In the genomic region with DNA sequence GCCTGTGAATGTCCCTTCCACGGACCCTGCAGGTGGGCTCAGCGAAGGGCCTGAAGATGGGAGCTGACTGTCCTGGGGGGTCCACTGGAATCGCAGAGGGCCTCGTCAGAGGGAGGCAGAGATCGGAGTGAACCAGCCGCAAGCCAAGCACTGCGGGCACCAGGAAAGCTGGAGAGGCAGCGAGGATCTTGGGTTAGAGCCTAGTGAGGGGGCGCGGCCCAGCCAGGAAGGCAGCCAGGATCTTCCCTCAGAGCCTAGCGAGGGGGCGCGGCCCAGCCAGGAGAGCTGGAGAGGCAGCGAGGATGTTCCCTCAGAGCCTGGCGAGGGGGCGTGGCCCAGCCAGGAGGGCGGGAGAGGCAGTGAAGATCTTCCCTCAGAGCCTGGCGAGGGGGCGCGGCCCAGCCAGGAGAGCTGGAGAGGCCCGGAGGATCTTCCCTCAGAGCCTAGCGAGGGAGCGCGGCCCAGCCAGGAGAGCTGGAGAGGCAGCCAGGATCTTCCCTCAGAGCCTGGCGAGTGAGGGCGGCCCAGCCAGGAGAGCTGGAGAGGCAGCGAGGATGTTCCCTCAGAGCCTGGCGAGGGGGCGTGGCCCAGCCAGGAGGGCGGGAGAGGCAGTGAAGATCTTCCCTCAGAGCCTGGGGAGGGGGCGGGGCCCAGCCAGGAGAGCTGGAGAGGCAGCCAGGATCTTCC, we compare ENCODE assay signal across 8 cellular contexts.
DNase-seq lines count a peak whose midpoint lies in the region; ATAC-seq and TF ChIP-seq lines count a peak whose summit lies in the region.
"Not testable (repeated sequence)": the region's sequence is repeated elsewhere in the genome, so short reads cannot be mapped to it uniquely, and the experiment has no call there.

No MANE protein-coding gene starts in this region.

- not testable (repeated sequence) for H3K9me3 ChIP-seq in A673 (ENCODE audit: low read depth, low read length, poor library complexity, severe bottlenecking); right lobe of liver; sigmoid colon

- not testable (repeated sequence) for TF ChIP-seq POLR2A in right lobe of liver (IDR thresholded peaks at IDR 0.05); sigmoid colon (IDR thresholded peaks at IDR 0.05)

- peak; percentile 97 for DNase-seq in A673 (ENCODE audit: low spot score)
- peak; percentile 59 for DNase-seq in GM13976 (ENCODE audit: low spot score)
- peak; percentile 86 for DNase-seq in NCI-H1105 treated with DMSO at 0.1 percent for 48 hours (lab: John Stamatoyannopoulos, UW)
- DNase-seq in SK-MEL-5 (ENCODE audit: low read depth, low spot score) = peak; percentile 87
- peak in 41 of 56 donors; percentile 9 to 92 (median 58) for DNase-seq in amygdala (lab: John Stamatoyannopoulos, UW)
- DNase-seq in fibroblast of peridontal ligament (ENCODE audit: extremely low read depth) = peak; percentile 16
- DNase-seq in right lobe of liver = peak in 2 of 3 donors; percentile 67 to 69
- peak; percentile 83 for DNase-seq in sigmoid colon

- not testable (repeated sequence) for TF ChIP-seq CTCF in A673 (conservative IDR thresholded peaks at IDR 0.05; ENCODE audit: low read depth, low read length); GM13976 (IDR thresholded peaks at IDR 0.05; ENCODE audit: borderline replicate concordance, control extremely low read depth, extremely low read depth, insufficient read depth, missing control alignments); right lobe of liver (IDR thresholded peaks at IDR 0.05); sigmoid colon (IDR thresholded peaks at IDR 0.05)

- POLR2A ChIA-PET in A673 (lab: Charles Lee; ENCODE audit: low non-redundant PET) = interaction anchor here (0.7 kb wide), 1 partner anchor 501 kb away, joined by 10 read pairs; no protein-coding TSS in a partner anchor

- H3K27ac ChIP-seq in A673 (ENCODE audit: low read depth, low read length, poor library complexity, severe bottlenecking) = peak overlapping the region; percentile 76
- H3K27ac ChIP-seq in right lobe of liver = not testable (repeated sequence)
- peak overlapping the region; percentile 54 to 78 (median 68) for H3K27ac ChIP-seq in sigmoid colon

- BruUV-seq in A673 (replicated peaks; lab: Mats Ljungman, UMichigan) = not testable (repeated sequence)

- CTCF ChIA-PET in A673 (lab: Charles Lee) = interaction anchor here (0.6 to 0.7 kb wide), 5 partner anchors 10 to 213 kb away, joined by 3 to 14 read pairs (median 3); no protein-coding TSS in a partner anchor

- not testable (repeated sequence) for H3K4me1 ChIP-seq in A673 (ENCODE audit: insufficient read depth, low read length, poor library complexity, severe bottlenecking); right lobe of liver
- peaks cover 0 to 24% (median 12%) of the 10 kb centered on the region in 4 donors for H3K4me1 ChIP-seq in sigmoid colon

- not testable (repeated sequence) for H3K36me3 ChIP-seq in A673 (ENCODE audit: insufficient read depth, low read length, poor library complexity, severe bottlenecking); right lobe of liver; sigmoid colon

- peak overlapping the region; percentile 41 for H3K4me3 ChIP-seq in A673 (ENCODE audit: low read depth, low read length, poor library complexity, severe bottlenecking)
- peak overlapping the region; percentile 37 to 48 (median 47) for H3K4me3 ChIP-seq in right lobe of liver
- peak overlapping the region; percentile 8 to 55 (median 44) for H3K4me3 ChIP-seq in sigmoid colon

- not testable (repeated sequence) for TF ChIP-seq EP300 in sigmoid colon (IDR thresholded peaks at IDR 0.05)

- in situ Hi-C loops in GM13976 (cut with MboI; ENCODE audit: low sequenced_read_pairs, unreplicated experiment); SK-MEL-5 (cut with HindIII; ENCODE audit: low pct_unique_long_range_greater_than_20kb, low sequenced_read_pairs): not testable (repeated sequence)

- not testable (repeated sequence) for H3K27me3 ChIP-seq in A673 (replicated peaks; ENCODE audit: insufficient read depth, low read depth, low read length, poor library complexity); right lobe of liver; sigmoid colon

- WGBS in right lobe of liver (ENCODE audit: insufficient coverage, low coverage, low lambda C conversion rate, missing lambda C conversion rate) = 6% methylated on average over 14 of the region's 31 CpGs
- 5 to 9% methylated on average over 31 of the region's 31 CpGs for WGBS in sigmoid colon, 2 donors

- ATAC-seq in right lobe of liver = peak; percentile 44 to 73 (median 58)

- intact Hi-C loops in A673 (cut with micrococcal nuclease; ENCODE audit: unreplicated experiment) = loop anchor here (5.0 kb wide), 1 partner anchor 63 kb away; the partner anchor contains the start of gene TMEM18
- intact Hi-C loops in right lobe of liver (cut with DNase I) = not testable (repeated sequence)
- intact Hi-C loops in sigmoid colon (cut with DNase I) = loop anchor here (1.0 to 5.0 kb wide), 2 partner anchors 64 to 1077 kb away; no protein-coding TSS in a partner anchor

Comparison
In these comparisons a context has a peak if more than half of its experiments do, and no peak if none do; other contexts are left out.
1. DNase-seq: peak in every context shown above with its lines; median percentile 97 in A673; 87 in SK-MEL-5; 86 in NCI-H1105 treated with DMSO at 0.1 percent for 48 hours; 83 in sigmoid colon; 68 in right lobe of liver; 59 in GM13976; 58 in amygdala; 16 in fibroblast of peridontal ligament.